27 cellular contexts compared by ENCODE assay signal in the genomic region with DNA sequence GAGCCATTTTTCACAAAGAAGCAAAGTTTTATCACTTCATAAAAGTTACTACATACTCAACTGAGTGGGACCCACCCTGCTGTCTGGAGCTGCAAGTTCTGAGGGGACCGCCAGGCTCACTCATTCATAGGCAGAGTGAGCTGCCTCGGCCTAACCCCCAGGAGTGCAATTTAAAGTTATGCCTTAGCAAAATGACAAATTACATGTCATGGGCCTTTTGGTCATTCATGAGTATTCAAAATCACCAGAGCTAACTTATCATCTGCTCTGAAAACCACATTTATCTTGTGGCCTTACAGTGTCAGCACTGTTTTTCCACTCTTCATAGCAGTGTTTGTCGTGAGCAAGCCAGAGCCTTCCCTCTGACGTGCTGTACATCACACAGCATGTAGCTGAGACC.
DNase-seq lines count a peak whose midpoint lies in the region; ATAC-seq, FAIRE-seq and TF ChIP-seq lines count a peak whose summit lies in the region.
"Had no signal": no experiment of that assay in that cellular context is flagged by ENCODE, and none has a peak within 500 bp of the region (broad histone marks: within the 10 kb centered on the region; RNA-seq: fewer than 3 reads in every experiment).

No MANE protein-coding gene starts in this region.

- TF ChIP-seq CTCF in ascending aorta (IDR thresholded peaks at IDR 0.05) (no peak), endodermal cell (conservative IDR thresholded peaks at IDR 0.05) (no peak), right atrium auricular region (IDR thresholded peaks at IDR 0.05) (no peak), foreskin keratinocyte (conservative IDR thresholded peaks at IDR 0.05) (no peak), transverse colon (IDR thresholded peaks at IDR 0.05) (no peak)

- no peak for TF ChIP-seq POLR2A in transverse colon (IDR thresholded peaks at IDR 0.05)

- intact Hi-C loops in ascending aorta (cut with DNase I): loop anchor here (10.0 kb wide), 1 partner anchor 214 kb away; a partner anchor contains a TSS
- intact Hi-C loops in transverse colon (cut with DNase I; ENCODE audit: low total_unique reads): no loop called here

- H3K27me3 ChIP-seq in ascending aorta: no peaks in the 10 kb centered on the region
- H3K27me3 ChIP-seq in endodermal cell (ENCODE audit: control insufficient read depth, insufficient read depth, low read length, poor library complexity, severe bottlenecking): no peaks in the 10 kb centered on the region
- no peaks in the 10 kb centered on the region for H3K27me3 ChIP-seq in right atrium auricular region
- no peaks in the 10 kb centered on the region for H3K27me3 ChIP-seq in subcutaneous abdominal adipose tissue (ENCODE audit: control insufficient read depth in 5 of 5, insufficient read depth in 4 of 5, low read length in 5 of 5)
- H3K27me3 ChIP-seq in foreskin keratinocyte: no peaks in the 10 kb centered on the region
- H3K27me3 ChIP-seq in transverse colon: no peaks in the 10 kb centered on the region
- H3K27me3 ChIP-seq: neural progenitor cell, SJSA1 had no signal

- no peaks in the 10 kb centered on the region for H3K27me3 Mint-ChIP-seq in endodermal cell (ENCODE audit: insufficient read depth)
- H3K27me3 Mint-ChIP-seq: activated B cell treated with CpG ODN at 0.5 μM for 24 hours; activated naive CD8-positive, alpha-beta T cell treated with anti-CD3 and anti-CD28 coated beads, Interleukin-2, amount 50 U/mL, for 24 hours; CD4-positive, CD25-positive, alpha-beta regulatory T cell; stimulated activated naive B cell treated with anti-CD40 and anti-IgM and Interleukin-4, amounts not matched to agents 10 μg/mL and 1 μg/mL and 100 μg/mL, for 72 hours had no signal

- no peak overlapping the region for H3K4me3 Mint-ChIP-seq in endodermal cell
- H3K4me3 Mint-ChIP-seq: activated B cell treated with CpG ODN at 0.5 μM for 24 hours; activated naive CD8-positive, alpha-beta T cell treated with anti-CD3 and anti-CD28 coated beads, Interleukin-2, amount 50 U/mL, for 24 hours; CD4-positive, CD25-positive, alpha-beta regulatory T cell; neural progenitor cell; stimulated activated naive B cell treated with anti-CD40 and anti-IgM and Interleukin-4, amounts not matched to agents 10 μg/mL and 1 μg/mL and 100 μg/mL, for 72 hours had no signal

- ATAC-seq in foreskin keratinocyte: no peak
- no peak for ATAC-seq in HG03571 (IDR thresholded peaks at IDR 0.05; ENCODE audit: unreplicated experiment)
- ATAC-seq: activated naive CD8-positive, alpha-beta T cell treated with anti-CD3 and anti-CD28 coated beads, Interleukin-2, amount 50 U/mL, for 24 hours; left lobe of liver; Panc1; stimulated activated naive B cell treated with anti-CD40 and anti-IgM and Interleukin-4, amounts not matched to agents 10 μg/mL and 1 μg/mL and 100 μg/mL, for 72 hours had no signal

- H3K4me1 Mint-ChIP-seq in endodermal cell: no peaks in the 10 kb centered on the region
- H3K4me1 Mint-ChIP-seq: activated B cell treated with CpG ODN at 0.5 μM for 24 hours; activated naive CD8-positive, alpha-beta T cell treated with anti-CD3 and anti-CD28 coated beads, Interleukin-2, amount 50 U/mL, for 24 hours; CD4-positive, CD25-positive, alpha-beta regulatory T cell; neural progenitor cell; stimulated activated naive B cell treated with anti-CD40 and anti-IgM and Interleukin-4, amounts not matched to agents 10 μg/mL and 1 μg/mL and 100 μg/mL, for 72 hours had no signal

- in situ Hi-C loops in transverse colon (cut with MboI; ENCODE audit: low pct_ligation_motif_present in 1 of 4, low pct_unique_long_range_greater_than_20kb in 1 of 4, low sequenced_read_pairs in 3 of 4): no loop called here

- WGBS in endodermal cell (ENCODE audit: insufficient coverage in 1 of 2, insufficient read length in 1 of 2), 2 experiments: 92 to 95% methylated on average over 4 of the region's 4 CpGs
- WGBS in transverse colon (ENCODE audit: low coverage in 1 of 2), 2 donors: 64 to 90% methylated on average over 2 to 4 of the region's 4 CpGs

- H3K9ac ChIP-seq in endodermal cell (ENCODE audit: extremely low read depth, low read length, poor library complexity, severe bottlenecking): no peak overlapping the region
- H3K9ac ChIP-seq in subcutaneous abdominal adipose tissue (ENCODE audit: low read length in 5 of 5): no peak overlapping the region
- H3K9ac ChIP-seq: neural progenitor cell had no signal

- H3K27ac ChIP-seq in ascending aorta (peak overlapping the region; percentile 23 to 49), endodermal cell (ENCODE audit: low read depth, low read length) (no peak overlapping the region), right atrium auricular region (peak overlapping the region; percentile 20 to 23), subcutaneous abdominal adipose tissue (ENCODE audit: low read depth, low read length) (peak overlapping the region; percentile 74), foreskin keratinocyte (no peak overlapping the region), transverse colon (no peak overlapping the region)
- H3K27ac ChIP-seq: neural progenitor cell, prostate gland, SJSA1 had no signal

- H3K4me3 ChIP-seq in ascending aorta (no peak overlapping the region), endodermal cell (ENCODE audit: low read length) (no peak overlapping the region), right atrium auricular region (no peak overlapping the region), subcutaneous abdominal adipose tissue (ENCODE audit: low read depth in 1 of 5, low read length in 5 of 5) (no peak overlapping the region), transverse colon (no peak overlapping the region)
- H3K4me3 ChIP-seq: neural progenitor cell, prostate gland, SJSA1, smooth muscle cell, thoracic aorta had no signal

- H3K36me3 ChIP-seq in ascending aorta (peaks cover 0 to 11% of the 10 kb centered on the region in 2 donors), endodermal cell (ENCODE audit: control insufficient read depth, insufficient read depth, low read length) (peaks cover 76% of the 10 kb centered on the region), right atrium auricular region (peaks cover 14% of the 10 kb centered on the region), subcutaneous abdominal adipose tissue (ENCODE audit: control insufficient read depth in 5 of 5, insufficient read depth in 5 of 5, low read length in 5 of 5) (peaks cover 0 to 32% (median 28%) of the 10 kb centered on the region in 5 donors), transverse colon (peaks cover 0 to 9% (median 3%) of the 10 kb centered on the region in 4 donors)
- H3K36me3 ChIP-seq: neural progenitor cell, prostate gland, thoracic aorta had no signal

- H3K27ac Mint-ChIP-seq in endodermal cell: peak overlapping the region; percentile 5
- H3K27ac Mint-ChIP-seq: activated B cell treated with CpG ODN at 0.5 μM for 24 hours; activated naive CD8-positive, alpha-beta T cell treated with anti-CD3 and anti-CD28 coated beads, Interleukin-2, amount 50 U/mL, for 24 hours; neural progenitor cell; stimulated activated naive B cell treated with anti-CD40 and anti-IgM and Interleukin-4, amounts not matched to agents 10 μg/mL and 1 μg/mL and 100 μg/mL, for 72 hours had no signal

- H3K36me3 Mint-ChIP-seq in endodermal cell (ENCODE audit: low read depth): peaks cover 58% of the 10 kb centered on the region

- H3K4me1 ChIP-seq in ascending aorta (peaks cover 0 to 3% of the 10 kb centered on the region in 2 donors), endodermal cell (ENCODE audit: control insufficient read depth, insufficient read depth, low read length) (no peaks in the 10 kb centered on the region), right atrium auricular region (peaks cover 0 to 65% of the 10 kb centered on the region in 2 donors), subcutaneous abdominal adipose tissue (ENCODE audit: control insufficient read depth in 5 of 5, insufficient read depth in 5 of 5, low read length in 5 of 5) (peaks cover 4 to 50% (median 18%) of the 10 kb centered on the region in 5 donors), foreskin keratinocyte (peaks cover 3% of the 10 kb centered on the region), transverse colon (no peaks in the 10 kb centered on the region)
- H3K4me1 ChIP-seq: neural progenitor cell, prostate gland had no signal

- H3K9me3 ChIP-seq in ascending aorta (no peaks in the 10 kb centered on the region), endodermal cell (ENCODE audit: control insufficient read depth, low read length) (no peaks in the 10 kb centered on the region), right atrium auricular region (no peaks in the 10 kb centered on the region), subcutaneous abdominal adipose tissue (ENCODE audit: control insufficient read depth in 5 of 5, low read length in 5 of 5) (no peaks in the 10 kb centered on the region), transverse colon (no peaks in the 10 kb centered on the region)
- H3K9me3 ChIP-seq: prostate gland, SJSA1, thoracic aorta had no signal

- FAIRE-seq in urothelium cell line (lab: Jason Lieb, UNC): no peak

- TF ChIP-seq EP300 in transverse colon (IDR thresholded peaks at IDR 0.05; ENCODE audit: low read depth): no peak

- no peak for DNase-seq in ascending aorta (ENCODE audit: low spot score in 2 of 2)
- DNase-seq in endodermal cell: no peak
- DNase-seq in right atrium auricular region (ENCODE audit: low spot score): no peak
- DNase-seq in foreskin keratinocyte: no peak
- no peak for DNase-seq in transverse colon
- DNase-seq in urothelium cell line (ENCODE audit: low spot score): no peak
- DNase-seq: activated B cell treated with CpG ODN at 0.5 μM for 24 hours; activated CD4-positive, alpha-beta T cell treated with anti-CD3 and anti-CD28 coated beads, Interleukin-2, amount 50 U/mL, for 48 hours; activated effector memory CD4-positive, alpha-beta T cell treated with anti-CD3 and anti-CD28 coated beads, Interleukin-2, amount 50 U/mL, for 16 hours; activated naive CD8-positive, alpha-beta T cell treated with anti-CD3 and anti-CD28 coated beads, Interleukin-2, amount 50 U/mL, for 24 hours; CD4-positive, CD25-positive, alpha-beta regulatory T cell; central memory CD4-positive, alpha-beta T cell; EL; MM.1S; NCI-H1436; NCI-H510A treated with DMSO at 0.1 percent for 48 hours; stimulated activated CD4-positive, alpha-beta T cell treated with anti-CD3 and anti-CD28 coated beads, Interleukin-2, amount 100 ng/mL, for 48 hours; stimulated activated naive B cell treated with anti-CD40 and anti-IgM and Interleukin-4, amounts not matched to agents 10 μg/mL and 1 μg/mL and 100 μg/mL, for 72 hours had no signal

- H3K9me3 Mint-ChIP-seq in endodermal cell: no peaks in the 10 kb centered on the region
- H3K9me3 Mint-ChIP-seq: activated B cell treated with CpG ODN at 0.5 μM for 24 hours; activated naive CD8-positive, alpha-beta T cell treated with anti-CD3 and anti-CD28 coated beads, Interleukin-2, amount 50 U/mL, for 24 hours; CD4-positive, CD25-positive, alpha-beta regulatory T cell; neural progenitor cell; stimulated activated naive B cell treated with anti-CD40 and anti-IgM and Interleukin-4, amounts not matched to agents 10 μg/mL and 1 μg/mL and 100 μg/mL, for 72 hours had no signal

Comparison
In these comparisons a context has a peak if more than half of its experiments do, and no peak if none do; other contexts are left out.
1. H3K27ac ChIP-seq: peak in ascending aorta (2 of 2), right atrium auricular region (2 of 2) and subcutaneous abdominal adipose tissue (single experiment); none in endodermal cell (single experiment), foreskin keratinocyte (single experiment) and transverse colon (0 of 4).